Comparison of ENCODE assay signal across 28 cellular contexts in the genomic region with DNA sequence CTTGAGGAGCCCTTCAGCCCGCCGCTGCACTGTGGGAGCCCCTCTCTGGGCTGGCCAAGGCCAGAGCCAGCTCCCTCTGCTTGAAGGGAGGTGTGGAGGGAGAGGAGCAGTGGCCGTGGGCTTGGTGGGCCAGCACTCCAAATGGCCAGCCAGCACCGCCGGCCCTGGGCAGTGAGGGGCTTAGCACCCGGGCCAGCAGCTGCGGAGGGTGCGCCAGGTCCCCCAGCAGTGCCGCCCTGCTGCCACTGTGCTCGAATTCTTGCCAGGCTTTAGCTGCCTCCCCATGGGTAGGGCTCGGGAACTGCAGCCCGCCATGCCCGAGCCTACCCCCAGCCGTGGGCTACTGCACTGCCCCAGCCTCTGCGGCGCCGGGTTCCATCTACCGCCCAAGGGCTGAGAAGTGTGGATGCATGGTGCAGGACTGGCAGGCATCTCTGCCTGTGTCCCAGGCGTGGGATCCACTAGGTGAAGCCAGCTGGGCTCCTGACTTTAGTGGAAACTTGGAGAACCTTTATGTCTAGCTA.
"Had no signal": no experiment of that assay in that cellular context is flagged by ENCODE, and none has a peak within 500 bp of the region (broad histone marks: within the 10 kb centered on the region; RNA-seq: fewer than 3 reads in every experiment).

No MANE protein-coding gene starts in this region.

- H3K27me3 ChIP-seq: dorsolateral prefrontal cortex, esophagus squamous epithelium, gastrocnemius medialis, heart right ventricle had no signal

- ATAC-seq: esophagus mucosa, gastrocnemius medialis, left colon, left lobe of liver, lower lobe of right lung, mucosa of descending colon had no signal

- H3K4me3 Mint-ChIP-seq: immature natural killer cell, mesothelial cell of epicardium, naive B cell had no signal

- DNase-seq: dermis blood vessel endothelial cell; dorsolateral prefrontal cortex; effector CD4-positive, alpha-beta T cell; effector memory CD4-positive, alpha-beta T cell; erythroblast; esophagus squamous epithelium; foreskin fibroblast; foreskin melanocyte; gastrocnemius medialis; glutamatergic neuron; head of caudate nucleus; heart right ventricle; hippocampal formation; immature natural killer cell; islet precursor cell; kidney; kidney glomerular epithelial cell; left colon; left ventricle myocardium inferior; lower lobe of right lung; mesenchymal stem cell; mucosa of descending colon; naive B cell had no signal

- H3K4me1 Mint-ChIP-seq: immature natural killer cell, mesothelial cell of epicardium, naive B cell had no signal

- H3K4me3 ChIP-seq: coronary artery, dorsolateral prefrontal cortex, esophagus squamous epithelium, gastrocnemius medialis, heart right ventricle, left ventricle myocardium inferior, lower lobe of right lung, mucosa of descending colon had no signal

- H3K4me1 ChIP-seq: esophagus squamous epithelium, gastrocnemius medialis, heart right ventricle, left ventricle myocardium inferior, lower lobe of right lung had no signal

- H3K36me3 Mint-ChIP-seq: naive B cell had no signal

- H3K27ac Mint-ChIP-seq: immature natural killer cell, mesothelial cell of epicardium, naive B cell had no signal

- H3K9me3 ChIP-seq: gastrocnemius medialis, lower lobe of right lung had no signal

- H3K27ac ChIP-seq: coronary artery, dorsolateral prefrontal cortex, epithelial cell of prostate, esophagus squamous epithelium, gastrocnemius medialis, heart right ventricle, left ventricle myocardium inferior, lower lobe of right lung had no signal

- H3K27me3 Mint-ChIP-seq: naive B cell had no signal

- H3K36me3 ChIP-seq: esophagus squamous epithelium, gastrocnemius medialis, heart right ventricle, left ventricle myocardium inferior, lower lobe of right lung had no signal
